In the genomic region with DNA sequence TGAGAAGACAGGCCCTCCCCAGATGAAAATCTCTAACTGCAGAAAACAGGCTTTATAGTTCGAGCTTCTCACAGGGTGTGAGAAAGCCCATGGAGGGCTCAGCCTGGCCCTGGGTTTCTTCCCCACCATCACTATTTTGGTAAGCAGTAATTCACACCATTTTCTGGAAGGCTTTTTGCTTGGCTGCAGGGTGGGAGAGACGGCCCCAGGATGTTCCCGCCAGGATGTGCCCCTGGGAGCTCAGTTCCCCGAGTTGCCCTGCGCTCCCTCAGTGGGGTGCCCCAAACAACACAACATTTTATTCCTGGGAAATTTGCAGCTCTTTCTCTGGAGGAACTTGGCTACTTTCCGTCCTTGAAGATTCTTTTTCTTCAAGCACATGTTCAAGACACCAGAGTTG, we compare ENCODE assay signal across 24 cellular contexts.
"Had no signal": no experiment of that assay in that cellular context is flagged by ENCODE, and none has a peak within 500 bp of the region (broad histone marks: within the 10 kb centered on the region; RNA-seq: fewer than 3 reads in every experiment).

No MANE protein-coding gene starts in this region.

- H3K27me3 ChIP-seq: adrenal gland had no signal

- DNase-seq: activated CD4-positive, alpha-beta T cell treated with anti-CD3 and anti-CD28 coated beads for 4 hours; activated CD4-positive, alpha-beta T cell treated with anti-CD3 and anti-CD28 coated beads, Interleukin-2, amount 50 U/mL, for 4 hours; activated CD8-positive, alpha-beta memory T cell treated with anti-CD3 and anti-CD28 coated beads, Interleukin-2, amount 50 U/mL, for 48 hours; activated CD8-positive, alpha-beta T cell treated with anti-CD3 and anti-CD28 coated beads, Interleukin-2, amount 10 ng/mL, durations not matched to agents 7 days and 5 days; activated naive CD4-positive, alpha-beta T cell treated with anti-CD3 and anti-CD28 coated beads, Interleukin-2, amount 50 U/mL, for 16 hours; activated naive CD8-positive, alpha-beta T cell treated with anti-CD3 and anti-CD28 coated beads, Interleukin-2, amount 10 ng/mL, durations not matched to agents 7 days and 5 days; activated T-cell treated with anti-CD3 and anti-CD28 coated beads, Interleukin-2, amount 50 U/mL, for 1 hour; adrenal gland; anterior cingulate cortex; caudate nucleus; NCI-H1105 treated with DMSO at 0.1 percent for 48 hours; NCI-H1436 treated with DMSO at 0.1 percent for 48 hours; NCI-H187; NCI-H2081; NCI-H510A treated with DMSO at 0.1 percent for 48 hours; NCI-H69; NK-92 treated with Interleukin-12 subunit alpha and Interleukin-12 subunit beta, amount 100 ng/mL, for 24 hours; OCI-M1; RPMI8226; T-helper 1 cell had no signal

- H3K4me3 ChIP-seq: adrenal gland, SK-N-MC had no signal

- H3K27ac ChIP-seq: adrenal gland, SK-N-MC, VCaP had no signal

- H3K9me3 ChIP-seq: adrenal gland had no signal

- H3K36me3 ChIP-seq: adrenal gland had no signal

- ATAC-seq: activated CD8-positive, alpha-beta T cell treated with anti-CD3 and anti-CD28 coated beads, Interleukin-2, amount 10 ng/mL, durations not matched to agents 7 days and 5 days; Panc1; Right ventricle myocardium inferior had no signal

- H3K4me1 ChIP-seq: adrenal gland had no signal
